ENCODE assay signal across 19 cellular contexts in the genomic region with DNA sequence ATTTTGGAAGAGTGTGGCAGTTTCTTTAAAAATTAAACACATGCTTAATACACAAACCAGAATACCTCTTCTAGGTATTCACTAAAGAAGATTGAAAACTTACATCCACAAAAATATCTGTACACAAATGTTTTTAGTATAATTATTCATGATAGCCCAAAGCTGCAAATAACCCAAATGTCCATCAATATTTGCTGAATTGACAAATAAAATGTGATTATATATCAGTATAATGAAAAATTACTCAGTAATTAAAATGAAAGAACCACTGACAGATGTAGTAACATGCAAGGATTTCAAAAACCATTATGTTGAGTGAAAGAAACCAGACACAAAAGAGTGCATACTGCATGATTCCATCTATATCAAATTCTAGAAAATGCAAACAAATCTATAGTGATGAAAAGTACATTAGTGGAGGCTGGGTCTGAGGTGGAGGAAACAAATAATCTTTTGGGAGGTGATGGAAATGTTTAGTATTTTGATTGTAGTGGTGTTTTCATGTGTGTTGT.
A peak's percentile ranks its signal among the peaks of the same experiment; 100 is the strongest.
DNase-seq lines count a peak whose midpoint lies in the region; ATAC-seq, FAIRE-seq and TF ChIP-seq lines count a peak whose summit lies in the region.
"Had no signal": no experiment of that assay in that cellular context is flagged by ENCODE, and none has a peak within 500 bp of the region (broad histone marks: within the 10 kb centered on the region; RNA-seq: fewer than 3 reads in every experiment).

No MANE protein-coding gene starts in this region.

- no peak overlapping the region for H2BK12ac ChIP-seq in H1 (ENCODE audit: low read depth, low read length)

- no peak overlapping the region for H2AK9ac ChIP-seq in IMR-90 (replicated peaks; ENCODE audit: low read depth, low read length, poor library complexity)

- H3K79me1 ChIP-seq in IMR-90 (ENCODE audit: low read depth in 1 of 2, low read length in 2 of 2): no peaks in the 10 kb centered on the region
- no peaks in the 10 kb centered on the region for H3K79me1 ChIP-seq in H1 (ENCODE audit: low read depth, low read length)

- H3K9me2 ChIP-seq in SK-N-SH (no peaks in the 10 kb centered on the region), PC-9 (ENCODE audit: insufficient read depth) (no peaks in the 10 kb centered on the region)

- peaks cover 4% of the 10 kb centered on the region; the same call in 1 of the 2 replicates for H3K27me3 ChIP-seq in IMR-90 (ENCODE audit: control insufficient read depth, insufficient read depth, low read length)
- no peaks in the 10 kb centered on the region for H3K27me3 ChIP-seq in SK-N-SH (ENCODE audit: insufficient read depth)
- H3K27me3 ChIP-seq in H1 (replicated peaks in 1 of 4; ENCODE audit: control insufficient read depth in 3 of 4, extremely low read depth in 1 of 4, insufficient read depth in 3 of 4, low read length in 3 of 4): no peaks in the 10 kb centered on the region
- H3K27me3 ChIP-seq in PC-9 (ENCODE audit: insufficient read depth, low read depth): no peaks in the 10 kb centered on the region
- H3K27me3 ChIP-seq: BLaER1 treated with 17β-estradiol and CSF1 and Interleukin-3, amounts not matched to agents 10 nM and 100 nM had no signal

- H3K56ac ChIP-seq in IMR-90 (ENCODE audit: extremely low read depth, insufficient read depth, low read length) (no peak overlapping the region), H1 (replicated peaks; ENCODE audit: insufficient read length, low read depth, low read length) (no peak overlapping the region)

- intact Hi-C loops in IMR-90 (cut with micrococcal nuclease) (no loop called here), PC-9 (cut with micrococcal nuclease; ENCODE audit: unreplicated experiment) (no loop called here)

- POLR2A ChIA-PET in A549 (lab: Yijun Ruan, JAX): no interaction called here
- POLR2A ChIA-PET in IMR-90 (lab: Charles Lee; ENCODE audit: unreplicated experiment): no interaction called here
- POLR2A ChIA-PET in SK-N-SH (lab: Yijun Ruan, JAX): no interaction called here
- POLR2A ChIA-PET in H1 (lab: Charles Lee; ENCODE audit: partially characterized antibody): no interaction called here
- POLR2A ChIA-PET in PC-9 (lab: Charles Lee; ENCODE audit: unreplicated experiment): interaction anchor here (0.7 kb wide), 1 partner anchor 985 kb away, joined by 10 read pairs; no protein-coding TSS in a partner anchor

- dilution Hi-C loops in IMR-90 (cut with HindIII; ENCODE audit: low sequenced_read_pairs, unreplicated experiment): no loop called here

- H2AFZ ChIP-seq in IMR-90 (replicated peaks; ENCODE audit: low read length, poor library complexity) (no peak overlapping the region), SK-N-SH (ENCODE audit: low read depth) (no peak overlapping the region), H1 (ENCODE audit: low read length) (no peak overlapping the region), PC-9 (no peak overlapping the region)
- H2AFZ ChIP-seq: GM23248 had no signal

- ATAC-seq in A549 (no peak), IMR-90 (ENCODE audit: low read depth) (no peak)
- ATAC-seq: GM12878, HCT116 had no signal

- H3K9me1 ChIP-seq in IMR-90 (ENCODE audit: insufficient read depth, low read length): no peaks in the 10 kb centered on the region

- CTCF ChIA-PET in A549 (lab: Yijun Ruan, JAX): interaction anchor here (1.3 kb wide), 1 partner anchor 43 kb away, joined by 3 read pairs; no protein-coding TSS in a partner anchor
- CTCF ChIA-PET in IMR-90 (lab: Yijun Ruan, JAX): no interaction called here
- CTCF ChIA-PET in SK-N-SH (lab: Yijun Ruan, JAX): interaction anchor here (0.7 kb wide), 1 partner anchor 239 kb away, joined by 3 read pairs; no protein-coding TSS in a partner anchor
- CTCF ChIA-PET in H1 (lab: Charles Lee; ENCODE audit: partially characterized antibody): no interaction called here
- CTCF ChIA-PET in PC-9 (lab: Charles Lee): no interaction called here

- H4K91ac ChIP-seq in IMR-90 (ENCODE audit: insufficient read depth, low read depth, low read length): no peak overlapping the region
- H4K91ac ChIP-seq in H1 (replicated peaks; ENCODE audit: insufficient read length, low read length): no peak overlapping the region

- H3K79me2 ChIP-seq in SK-N-SH (ENCODE audit: insufficient read depth) (no peaks in the 10 kb centered on the region), H1 (ENCODE audit: control insufficient read depth in 1 of 2, insufficient read depth in 2 of 2, low read length in 2 of 2) (no peaks in the 10 kb centered on the region), PC-9 (ENCODE audit: low read depth) (no peaks in the 10 kb centered on the region)

- H2BK15ac ChIP-seq in IMR-90 (ENCODE audit: low read depth, low read length) (no peak overlapping the region), H1 (ENCODE audit: low read length) (no peak overlapping the region)

- in situ Hi-C loops in IMR-90 (cut with MboI; ENCODE audit: low sequenced_read_pairs): no loop called here

- no peak overlapping the region for H2BK20ac ChIP-seq in IMR-90 (ENCODE audit: low read depth, low read length)
- no peak overlapping the region for H2BK20ac ChIP-seq in H1 (ENCODE audit: low read length)

- H3K14ac ChIP-seq in IMR-90 (replicated peaks; ENCODE audit: low read depth, low read length) (no peak overlapping the region), H1 (ENCODE audit: insufficient read length) (no peak overlapping the region)

- H4K20me1 ChIP-seq in IMR-90 (ENCODE audit: insufficient read depth, low read length) (no peaks in the 10 kb centered on the region), SK-N-SH (ENCODE audit: insufficient read depth) (no peaks in the 10 kb centered on the region), H1 (replicated peaks in 1 of 2; ENCODE audit: control insufficient read depth in 1 of 2, insufficient read depth in 2 of 2, low read length in 2 of 2) (no peaks in the 10 kb centered on the region), PC-9 (ENCODE audit: insufficient read depth) (no peaks in the 10 kb centered on the region; the same call in 1 of the 2 replicates)
- H4K20me1 ChIP-seq: BLaER1 treated with 17β-estradiol and CSF1 and Interleukin-3, amounts not matched to agents 10 nM and 100 nM had no signal

- H3K9me3 ChIP-seq in A549: peaks cover 5% of the 10 kb centered on the region; the same call in 1 of the 3 replicates
- no peaks in the 10 kb centered on the region for H3K9me3 ChIP-seq in IMR-90 (ENCODE audit: control insufficient read depth, insufficient read depth, low read length)
- H3K9me3 ChIP-seq in SK-N-SH: no peaks in the 10 kb centered on the region
- peaks cover 4 to 7% of the 10 kb centered on the region in 2 experiments; a peak in 2 of 4 replicates for H3K9me3 ChIP-seq in H1 (ENCODE audit: insufficient read depth in 2 of 2, low read depth in 1 of 2, low read length in 1 of 2)
- H3K9me3 ChIP-seq in PC-9 (ENCODE audit: insufficient read depth, low read depth): peaks cover 6% of the 10 kb centered on the region

- no peaks in the 10 kb centered on the region for H3K36me3 ChIP-seq in IMR-90 (ENCODE audit: control insufficient read depth, insufficient read depth, low read length)
- H3K36me3 ChIP-seq in SK-N-SH (replicated peaks in 1 of 2; ENCODE audit: control insufficient read depth in 1 of 2, insufficient read depth in 2 of 2, low read length in 1 of 2): no peaks in the 10 kb centered on the region
- H3K36me3 ChIP-seq in H1 (ENCODE audit: control insufficient read depth in 2 of 4, insufficient read depth in 4 of 4, low read length in 3 of 4): no peaks in the 10 kb centered on the region
- H3K36me3 ChIP-seq in PC-9 (ENCODE audit: low read depth): no peaks in the 10 kb centered on the region
- H3K36me3 ChIP-seq: BLaER1 treated with 17β-estradiol and CSF1 and Interleukin-3, amounts not matched to agents 10 nM and 100 nM had no signal

- H2BK120ac ChIP-seq in IMR-90 (ENCODE audit: low read depth, low read length) (no peak overlapping the region), H1 (replicated peaks; ENCODE audit: low read depth, low read length) (no peak overlapping the region)

- FAIRE-seq in A549 (lab: Jason Lieb, UNC) (no peak), H1 (lab: Jason Lieb, UNC) (no peak)
- FAIRE-seq: D721Med, GM12878, GM19239 had no signal

- no peak for TF ChIP-seq POLR2A in A549 (IDR thresholded peaks at IDR 0.05; ENCODE audit: low read length)
- TF ChIP-seq POLR2A in IMR-90 (IDR thresholded peaks at IDR 0.05; ENCODE audit: low read depth, low read length): no peak
- no peak for TF ChIP-seq POLR2A in H1 (IDR thresholded peaks at IDR 0.05; ENCODE audit: control extremely low read depth in 1 of 2, low read depth in 2 of 2, low read length in 2 of 2)

- no peak for TF ChIP-seq EP300 in A549 (IDR thresholded peaks at IDR 0.05)
- peak in 1 of 2 experiments; percentile 69; a peak in 2 of 4 replicates for TF ChIP-seq EP300 in SK-N-SH (IDR thresholded peaks at IDR 0.05; ENCODE audit: borderline replicate concordance in 1 of 2, low read depth in 1 of 2, low read length in 1 of 2)
- no peak for TF ChIP-seq EP300 in H1 (IDR thresholded peaks at IDR 0.05; ENCODE audit: borderline replicate concordance in 1 of 2, low read depth in 2 of 2, low read length in 2 of 2)

- no peak overlapping the region for H2AK5ac ChIP-seq in IMR-90 (ENCODE audit: low read depth, low read length)
- H2AK5ac ChIP-seq in H1 (ENCODE audit: low read depth, low read length): no peak overlapping the region

- H3K27ac ChIP-seq in A549: no peak overlapping the region
- H3K27ac ChIP-seq in IMR-90 (ENCODE audit: insufficient read depth, low read length): no peak overlapping the region
- no peak overlapping the region for H3K27ac ChIP-seq in SK-N-SH (ENCODE audit: low read depth in 2 of 2, low read length in 1 of 2)
- H3K27ac ChIP-seq in H1 (ENCODE audit: low read depth, low read length): no peak overlapping the region
- H3K27ac ChIP-seq in PC-9: no peak overlapping the region
- H3K27ac ChIP-seq: BLaER1 treated with 17β-estradiol and CSF1 and Interleukin-3, amounts not matched to agents 10 nM and 100 nM; GM23248 had no signal

- TF ChIP-seq RAD21 in A549 (conservative IDR thresholded peaks at IDR 0.05 in 1 of 2, IDR thresholded peaks at IDR 0.05 in 1 of 2): no peak
- no peak for TF ChIP-seq RAD21 in IMR-90 (IDR thresholded peaks at IDR 0.05; ENCODE audit: low read length)
- no peak for TF ChIP-seq RAD21 in SK-N-SH (IDR thresholded peaks at IDR 0.05; ENCODE audit: low read length)
- no peak for TF ChIP-seq RAD21 in H1 (IDR thresholded peaks at IDR 0.05 in 1 of 2, conservative IDR thresholded peaks at IDR 0.05 in 1 of 2; ENCODE audit: low read depth in 2 of 2, low read length in 2 of 2)

- H4K8ac ChIP-seq in IMR-90 (ENCODE audit: low read depth in 2 of 2, low read length in 2 of 2) (no peak overlapping the region), H1 (ENCODE audit: extremely low read depth, insufficient read depth, low read length) (no peak overlapping the region)

- no peak overlapping the region for H3K4me3 ChIP-seq in A549
- no peak overlapping the region for H3K4me3 ChIP-seq in IMR-90 (ENCODE audit: insufficient read depth, low read depth, low read length)
- no peak overlapping the region for H3K4me3 ChIP-seq in SK-N-SH (ENCODE audit: low read depth in 2 of 2, low read length in 1 of 2)
- no peak overlapping the region for H3K4me3 ChIP-seq in H1 (ENCODE audit: extremely low read depth in 1 of 4, insufficient read depth in 2 of 4, low read depth in 3 of 4, low read length in 4 of 4)
- H3K4me3 ChIP-seq in PC-9: no peak overlapping the region
- H3K4me3 ChIP-seq: BLaER1 treated with 17β-estradiol and CSF1 and Interleukin-3, amounts not matched to agents 10 nM and 100 nM; GM12878; GM23248 had no signal

- H3K18ac ChIP-seq in IMR-90 (ENCODE audit: low read depth, low read length) (no peak overlapping the region), H1 (ENCODE audit: extremely low read depth, low read length) (no peak overlapping the region)

- H3K4me1 ChIP-seq in A549 (no peaks in the 10 kb centered on the region), IMR-90 (ENCODE audit: control insufficient read depth, insufficient read depth, low read length) (peaks cover 3% of the 10 kb centered on the region), SK-N-SH (ENCODE audit: control insufficient read depth in 1 of 2, insufficient read depth in 2 of 2, low read depth in 1 of 2, low read length in 1 of 2) (no peaks in the 10 kb centered on the region; a peak in 1 of 4 replicates), H1 (replicated peaks in 1 of 4; ENCODE audit: control insufficient read depth in 3 of 4, insufficient read depth in 4 of 4, low read length in 3 of 4) (no peaks in the 10 kb centered on the region), PC-9 (replicated peaks; ENCODE audit: insufficient read depth) (no peaks in the 10 kb centered on the region)
- H3K4me1 ChIP-seq: BLaER1 treated with 17β-estradiol and CSF1 and Interleukin-3, amounts not matched to agents 10 nM and 100 nM had no signal

- H2BK5ac ChIP-seq in IMR-90 (ENCODE audit: low read depth, low read length, poor library complexity, severe bottlenecking) (peak overlapping the region; percentile 24), H1 (ENCODE audit: low read depth, low read length) (no peak overlapping the region)

- no TSS peak for BruUV-seq in IMR-90 (replicated peaks; lab: Mats Ljungman, UMichigan)
- no TSS peak for BruUV-seq in PC-9 (replicated peaks; lab: Mats Ljungman, UMichigan)

- TF ChIP-seq CTCF in A549 (IDR thresholded peaks at IDR 0.05): no peak
- TF ChIP-seq CTCF in IMR-90 (conservative IDR thresholded peaks at IDR 0.05; ENCODE audit: low read depth, low read length): no peak
- no peak for TF ChIP-seq CTCF in SK-N-SH (IDR thresholded peaks at IDR 0.05)
- no peak for TF ChIP-seq CTCF in H1 (IDR thresholded peaks at IDR 0.05; ENCODE audit: control extremely low read depth in 1 of 3, insufficient read depth in 1 of 3, low read depth in 1 of 3, low read length in 3 of 3)
- no peak for TF ChIP-seq CTCF in PC-9 (conservative IDR thresholded peaks at IDR 0.05)

- H4K5ac ChIP-seq in IMR-90 (ENCODE audit: low read depth, low read length): no peak overlapping the region
- no peak overlapping the region for H4K5ac ChIP-seq in H1 (ENCODE audit: insufficient read length, low read depth, low read length)

- no peak for DNase-seq in A549 (ENCODE audit: low read depth in 1 of 2, low spot score in 1 of 2)
- no peak for DNase-seq in IMR-90
- no peak for DNase-seq in SK-N-SH
- DNase-seq in H1 (ENCODE audit: low read depth in 1 of 2, low spot score in 2 of 2): no peak
- no peak for DNase-seq in stimulated activated CD4-positive, alpha-beta T cell treated with anti-CD3 and anti-CD28 coated beads, Interleukin-1b, Interleukin-23, amount 100 ng/mL, for 48 hours
- no peak for DNase-seq in PC-9
- DNase-seq: CD4-positive, alpha-beta T cell; CD8-positive, alpha-beta memory T cell; DMS 273 treated with DMSO at 0.1 percent for 48 hours; DMS79; EL; GDM1; GM23248; H9 had no signal

- H3F3A ChIP-seq in SK-N-SH (replicated peaks; ENCODE audit: insufficient read depth) (no peaks in the 10 kb centered on the region), PC-9 (ENCODE audit: insufficient read depth, low read depth) (no peaks in the 10 kb centered on the region; the same call in 1 of the 2 replicates)

- no peaks in the 10 kb centered on the region for H3K23me2 ChIP-seq in H1 (ENCODE audit: low read depth, low read length)

- no peak overlapping the region for H3K9ac ChIP-seq in IMR-90 (ENCODE audit: low read depth, low read length)
- H3K9ac ChIP-seq in SK-N-SH: no peak overlapping the region
- H3K9ac ChIP-seq in H1 (replicated peaks in 1 of 4; ENCODE audit: extremely low read depth in 1 of 4, low read depth in 3 of 4, low read length in 3 of 4): no peak overlapping the region
- H3K9ac ChIP-seq: BLaER1 treated with 17β-estradiol and CSF1 and Interleukin-3, amounts not matched to agents 10 nM and 100 nM; GM23248 had no signal

- H3K23ac ChIP-seq in IMR-90 (ENCODE audit: low read depth, low read length): no peak overlapping the region
- H3K23ac ChIP-seq in H1 (ENCODE audit: insufficient read length): no peak overlapping the region

- H3K4ac ChIP-seq in IMR-90 (ENCODE audit: low read depth, low read length) (no peak overlapping the region), H1 (replicated peaks; ENCODE audit: insufficient read length, low read depth, low read length) (no peak overlapping the region)

- H3K4me2 ChIP-seq in A549 (no peak overlapping the region), IMR-90 (ENCODE audit: low read depth, low read length) (no peak overlapping the region), SK-N-SH (no peak overlapping the region), H1 (ENCODE audit: insufficient read depth in 1 of 2, low read depth in 2 of 2, low read length in 2 of 2) (no peak overlapping the region), PC-9 (no peak overlapping the region)
- H3K4me2 ChIP-seq: BLaER1 treated with 17β-estradiol and CSF1 and Interleukin-3, amounts not matched to agents 10 nM and 100 nM had no signal

Comparison
In these comparisons a context has a peak if more than half of its experiments do, and no peak if none do; other contexts are left out.
1. CTCF ChIA-PET loops: an anchor here in A549 (1.3 kb wide) and SK-N-SH (0.7 kb wide); none called in IMR-90, H1 and PC-9.
2. Of the 18 proteins assayed by ChIP-seq in both H1 and A549: peak only in H1: none; only in A549: none; in both: MAFK; in neither: 17.